8 cellular contexts compared by ENCODE assay signal in the genomic region with DNA sequence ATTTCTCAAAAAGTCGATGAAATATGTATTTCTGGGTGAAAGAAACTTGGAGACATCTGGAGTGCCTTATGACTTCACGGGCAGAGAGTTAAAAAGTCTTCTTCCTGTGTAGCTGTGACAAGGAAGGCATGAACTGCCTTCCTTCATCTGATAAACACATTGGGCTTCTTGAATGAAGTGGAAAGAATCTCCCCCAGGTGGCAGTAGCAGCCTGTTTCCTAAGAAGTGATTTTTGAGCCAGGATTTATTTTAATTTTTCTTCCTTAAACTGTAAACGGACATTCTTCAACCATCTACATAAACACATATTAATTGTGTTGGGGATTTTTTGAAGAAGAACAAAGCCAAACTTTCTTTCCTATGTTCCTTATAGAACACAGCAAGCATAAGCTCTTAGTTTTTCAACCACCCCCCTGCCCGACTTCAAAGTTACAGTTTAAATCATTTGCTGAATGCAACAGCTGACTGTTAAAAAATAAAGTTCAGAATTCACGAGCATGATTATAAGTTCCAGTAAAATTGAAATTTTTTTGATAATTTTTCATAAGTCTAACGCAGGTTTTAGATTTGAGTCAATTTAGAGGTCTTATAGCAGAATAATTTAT. TPM values are rescaled to one million over a fixed set of nuclear protein-coding genes. Genes with fewer than 3 reads are reported as not detected.
DNase-seq lines count a peak whose midpoint lies in the region; ATAC-seq, FAIRE-seq and TF ChIP-seq lines count a peak whose summit lies in the region.

No MANE protein-coding gene starts in this region.

- H3K4me1 ChIP-seq in effector memory CD4-positive, alpha-beta T cell (ENCODE audit: control insufficient read depth, insufficient read depth, low read length, poor library complexity, severe bottlenecking): no peaks in the 10 kb centered on the region

- no peaks in the 10 kb centered on the region for H3K27me3 ChIP-seq in bronchial epithelial cell (ENCODE audit: control insufficient read depth, insufficient read depth, low read length)
- no peaks in the 10 kb centered on the region for H3K27me3 ChIP-seq in effector memory CD4-positive, alpha-beta T cell (replicated peaks; ENCODE audit: control insufficient read depth, insufficient read depth, low read length, poor library complexity, severe bottlenecking)

- H3K9me3 ChIP-seq in effector memory CD4-positive, alpha-beta T cell (ENCODE audit: control insufficient read depth, low read length): no peaks in the 10 kb centered on the region

- ATAC-seq in HG03139 (IDR thresholded peaks at IDR 0.05; ENCODE audit: unreplicated experiment): peak; percentile 77

- H3K4me3 ChIP-seq in bronchial epithelial cell (ENCODE audit: low read depth, low read length): no peak overlapping the region
- H3K4me3 ChIP-seq in effector memory CD4-positive, alpha-beta T cell (ENCODE audit: insufficient read depth, low read depth, low read length, poor library complexity, severe bottlenecking): no peak overlapping the region

- peak; percentile 67 for TF ChIP-seq CTCF in bronchial epithelial cell (IDR thresholded peaks at IDR 0.05; ENCODE audit: insufficient read depth, low read length, severe bottlenecking)

- DNase-seq in COR-L47 (lab: John Stamatoyannopoulos, UW) (peak; percentile 3), GM18507 (ENCODE audit: extremely low spot score, insufficient read length, low read depth) (peak; percentile 0), NOMO-1 treated with dmso at 0.1 percent for 144 hours (lab: John Stamatoyannopoulos, UW; ENCODE audit: unreplicated experiment) (peak; percentile 60), bronchial epithelial cell (ENCODE audit: low read depth) (peak; percentile 74), lung microvascular endothelial cell (ENCODE audit: low read depth in 2 of 2) (peak; percentile 66 to 90)
- no peak for DNase-seq in effector memory CD4-positive, alpha-beta T cell
- no peak for DNase-seq in activated T-cell treated with anti-CD3 and anti-CD28 coated beads, Interleukin-2, amount 50 U/mL, for 1 hour

- H3K36me3 ChIP-seq in bronchial epithelial cell (ENCODE audit: control insufficient read depth, insufficient read depth, low read length): no peaks in the 10 kb centered on the region
- H3K36me3 ChIP-seq in effector memory CD4-positive, alpha-beta T cell (ENCODE audit: control insufficient read depth, insufficient read depth, low read length): no peaks in the 10 kb centered on the region

- no peak overlapping the region for H3K27ac ChIP-seq in effector memory CD4-positive, alpha-beta T cell (ENCODE audit: insufficient read depth, low read length, poor library complexity, severe bottlenecking)

- FAIRE-seq in GM18507 (lab: Jason Lieb, UNC) (peak; percentile 62), bronchial epithelial cell (lab: Jason Lieb, UNC) (no peak)

RNA-seq across cellular contexts. Expression of gene GIMD1, which starts 1.0 kb away (rescaled TPM):
- not detected in 2 replicates for total RNA-seq in bronchial epithelial cell
- total RNA-seq in lung microvascular endothelial cell: not detected in 2 replicates

RNA-seq across cellular contexts. Expression of gene AIMP1, which starts 53.2 kb away (rescaled TPM):
- total RNA-seq in bronchial epithelial cell (26.0 and 27.4 TPM in 2 replicates), lung microvascular endothelial cell (10.5 and 11.3 TPM in 2 replicates)

RNA-seq across cellular contexts. Expression of gene TBCK, which starts 53.5 kb away (rescaled TPM):
- total RNA-seq in bronchial epithelial cell (16.3 and 26.1 TPM in 2 replicates), lung microvascular endothelial cell (15.9 and 25.4 TPM in 2 replicates)

Comparison
In these comparisons a context has a peak if more than half of its experiments do, and no peak if none do; other contexts are left out.
1. DNase-seq: peak in COR-L47 (single experiment), GM18507 (single experiment), NOMO-1 treated with dmso at 0.1 percent for 144 hours (single experiment), bronchial epithelial cell (single experiment) and lung microvascular endothelial cell (2 of 2); none in effector memory CD4-positive, alpha-beta T cell (0 of 3) and activated T-cell treated with anti-CD3 and anti-CD28 coated beads, Interleukin-2, amount 50 U/mL, for 1 hour (single experiment).